Comparison of ENCODE assay signal across 1 cellular context in the genomic region with DNA sequence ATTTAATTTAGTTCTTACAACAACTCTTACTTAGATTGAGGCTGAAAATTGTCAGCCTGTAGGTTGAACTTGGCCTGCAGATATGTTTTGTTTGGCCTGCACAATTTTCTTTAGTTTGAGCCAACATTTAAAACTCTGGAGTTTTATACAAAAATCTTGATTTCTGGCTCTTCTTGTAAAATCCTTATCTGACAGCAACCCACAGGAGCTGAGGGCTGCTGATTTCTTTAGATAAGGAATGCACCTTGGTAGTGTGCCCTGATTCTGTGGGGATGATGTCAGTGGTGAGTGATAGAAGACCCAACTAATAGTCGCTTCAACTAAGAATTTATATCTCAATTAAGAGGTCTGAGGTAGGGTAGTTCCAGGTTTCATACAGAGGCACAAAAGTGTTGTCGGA.
TF ChIP-seq lines count a peak whose summit lies in the region.

No MANE protein-coding gene starts in this region.

TF ChIP-seq in K562, 482 proteins besides CTCF, POLR2A, EP300 and RAD21 (continued from another document):
- TF ChIP-seq, protein P1, sequence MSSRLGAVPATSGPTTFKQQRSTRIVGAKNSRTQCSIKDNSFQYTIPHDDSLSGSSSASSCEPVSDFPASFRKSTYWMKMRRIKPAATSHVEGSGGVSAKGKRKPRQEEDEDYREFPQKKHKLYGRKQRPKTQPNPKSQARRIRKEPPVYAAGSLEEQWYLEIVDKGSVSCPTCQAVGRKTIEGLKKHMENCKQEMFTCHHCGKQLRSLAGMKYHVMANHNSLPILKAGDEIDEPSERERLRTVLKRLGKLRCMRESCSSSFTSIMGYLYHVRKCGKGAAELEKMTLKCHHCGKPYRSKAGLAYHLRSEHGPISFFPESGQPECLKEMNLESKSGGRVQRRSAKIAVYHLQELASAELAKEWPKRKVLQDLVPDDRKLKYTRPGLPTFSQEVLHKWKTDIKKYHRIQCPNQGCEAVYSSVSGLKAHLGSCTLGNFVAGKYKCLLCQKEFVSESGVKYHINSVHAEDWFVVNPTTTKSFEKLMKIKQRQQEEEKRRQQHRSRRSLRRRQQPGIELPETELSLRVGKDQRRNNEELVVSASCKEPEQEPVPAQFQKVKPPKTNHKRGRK (tag; IDR thresholded peaks at IDR 0.05), result no peak
TF ChIP-seq in K562: peak in this region for 1.
